ENCODE assay signal across 1 cellular context in genomic region chr1:150561830-150562367, GRCh38.
TF ChIP-seq lines count a peak whose summit lies in the region.

No MANE protein-coding gene starts in this region.

TF ChIP-seq in A549, 52 proteins besides CTCF, POLR2A, EP300 and RAD21 (continued from another document):
- TF ChIP-seq HOXA7 (CRISPR knock-in tag; IDR thresholded peaks at IDR 0.05) (0 out of 2 replicates have a peak, but pooled peaks have one; percentile 58), JUNB (IDR thresholded peaks at IDR 0.05) (no peak), RFX5 (IDR thresholded peaks at IDR 0.05) (peak; percentile 98), BCL3 (IDR thresholded peaks at IDR 0.05) (peak; percentile 23; the same call in 1 of the 3 replicates), ATOH8 (CRISPR knock-in tag; IDR thresholded peaks at IDR 0.05; ENCODE audit: low read depth) (no peak), USF2 (IDR thresholded peaks at IDR 0.05) (peak; percentile 69; the same call in 1 of the 2 replicates), TFCP2L1 (CRISPR knock-in tag; IDR thresholded peaks at IDR 0.05) (no peak; the same call in 1 of the 2 replicates)
TF ChIP-seq in A549: peak in this region for 7.
